9 cellular contexts compared by ENCODE assay signal in the genomic region with DNA sequence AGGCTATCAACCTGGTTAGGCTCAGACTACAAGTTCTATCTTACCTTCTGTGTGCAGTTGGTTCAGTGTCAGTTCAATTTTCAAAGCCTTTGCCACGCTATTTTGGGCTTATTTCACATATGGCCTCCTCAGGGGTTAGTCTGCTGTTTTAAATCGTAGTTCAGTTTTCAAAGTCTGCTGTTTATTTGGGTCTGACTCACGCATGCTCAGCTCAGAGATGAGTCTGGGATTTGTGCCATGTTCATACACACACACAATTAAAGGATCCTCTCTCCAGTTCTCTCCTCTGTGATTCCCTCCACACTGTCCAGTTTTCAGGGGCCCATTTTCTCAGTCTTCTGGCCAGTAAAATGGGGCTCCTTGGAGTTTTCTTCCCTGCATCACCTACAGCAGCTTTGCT. TPM values are rescaled to one million over a fixed set of nuclear protein-coding genes. Genes with fewer than 3 reads are reported as not detected.
DNase-seq lines count a peak whose midpoint lies in the region; ATAC-seq, FAIRE-seq and TF ChIP-seq lines count a peak whose summit lies in the region.
"Had no signal": no experiment of that assay in that cellular context is flagged by ENCODE, and none has a peak within 500 bp of the region (broad histone marks: within the 10 kb centered on the region; RNA-seq: fewer than 3 reads in every experiment).

No MANE protein-coding gene starts in this region.

- no peaks in the 10 kb centered on the region for H3K36me3 ChIP-seq in HEK293 (ENCODE audit: control insufficient read depth in 2 of 2, insufficient read depth in 1 of 2, low read length in 2 of 2)
- H3K36me3 ChIP-seq in astrocyte (ENCODE audit: insufficient read depth, low read length) = no peaks in the 10 kb centered on the region
- no peaks in the 10 kb centered on the region for H3K36me3 ChIP-seq in skeletal muscle satellite cell (ENCODE audit: insufficient read depth, low read length)
- H3K36me3 ChIP-seq in SJCRH30 = no peaks in the 10 kb centered on the region

- H3K9ac ChIP-seq in astrocyte (ENCODE audit: low read length) = no peak overlapping the region
- no peak overlapping the region for H3K9ac ChIP-seq in skeletal muscle satellite cell (ENCODE audit: low read depth, low read length)

- H3K4me1 ChIP-seq in HEK293 (ENCODE audit: control insufficient read depth, insufficient read depth, low read length) (peaks cover 8% of the 10 kb centered on the region; the same call in 1 of the 2 replicates), astrocyte (ENCODE audit: insufficient read depth, low read length) (peaks cover 4% of the 10 kb centered on the region), skeletal muscle satellite cell (ENCODE audit: control insufficient read depth, insufficient read depth, low read length) (peaks cover 11% of the 10 kb centered on the region), SJCRH30 (no peaks in the 10 kb centered on the region)

- no peaks in the 10 kb centered on the region for H3K79me2 ChIP-seq in astrocyte (ENCODE audit: insufficient read depth, low read length)

- intact Hi-C loops in left ventricle myocardium superior (cut with micrococcal nuclease) = no loop called here

- H3K4me2 ChIP-seq in astrocyte (ENCODE audit: low read length) (peak overlapping the region; percentile 60), skeletal muscle satellite cell (ENCODE audit: low read length) (peak overlapping the region; percentile 45)

- H3K9me3 ChIP-seq in HEK293 (ENCODE audit: control insufficient read depth, insufficient read depth, low read depth, low read length) (no peaks in the 10 kb centered on the region), astrocyte (ENCODE audit: insufficient read depth, low read depth, low read length) (no peaks in the 10 kb centered on the region), skeletal muscle satellite cell (replicated peaks; ENCODE audit: low read length) (no peaks in the 10 kb centered on the region), T-helper 17 cell (ENCODE audit: control insufficient read depth, low read length, poor library complexity, severe bottlenecking) (no peaks in the 10 kb centered on the region), SJCRH30 (replicated peaks) (no peaks in the 10 kb centered on the region)

- no peak for TF ChIP-seq CTCF in HEK293 (tag by site-specific recombination; IDR thresholded peaks at IDR 0.05)
- no peak for TF ChIP-seq CTCF in astrocyte (IDR thresholded peaks at IDR 0.05; ENCODE audit: insufficient read depth, low read depth, low read length)

- H3K4me3 ChIP-seq in HEK293 (ENCODE audit: low read depth, low read length) (no peak overlapping the region), astrocyte (ENCODE audit: insufficient read depth, low read depth, low read length) (no peak overlapping the region), skeletal muscle satellite cell (ENCODE audit: low read length) (no peak overlapping the region), SJCRH30 (no peak overlapping the region)

- H3K27me3 Mint-ChIP-seq in astrocyte (ENCODE audit: low read depth, unreplicated experiment) (no peaks in the 10 kb centered on the region), T-helper 17 cell (no peaks in the 10 kb centered on the region)

- H3K4me3 Mint-ChIP-seq in astrocyte (ENCODE audit: unreplicated experiment) (no peak overlapping the region), T-helper 17 cell (no peak overlapping the region)

- no peak for FAIRE-seq in astrocyte (lab: Jason Lieb, UNC)

- peaks cover 4% of the 10 kb centered on the region for H3K4me1 Mint-ChIP-seq in astrocyte (ENCODE audit: low read depth, unreplicated experiment)
- no peaks in the 10 kb centered on the region for H3K4me1 Mint-ChIP-seq in T-helper 17 cell

- no peaks in the 10 kb centered on the region for H4K20me1 ChIP-seq in astrocyte (ENCODE audit: insufficient read depth, low read length)

- no peaks in the 10 kb centered on the region for H3K9me3 Mint-ChIP-seq in astrocyte (ENCODE audit: unreplicated experiment)

- POLR2A ChIA-PET in HEK293 (lab: Yijun Ruan, JAX) = interaction anchor here (0.5 kb wide), 1 partner anchor 57 kb away, joined by 3 read pairs; no protein-coding TSS in a partner anchor

- H3K27me3 ChIP-seq in astrocyte (ENCODE audit: insufficient read depth, low read length) (no peaks in the 10 kb centered on the region), skeletal muscle satellite cell (ENCODE audit: control insufficient read depth, insufficient read depth, low read length) (peaks cover 7% of the 10 kb centered on the region), SJCRH30 (no peaks in the 10 kb centered on the region)

- DNase-seq in astrocyte (ENCODE audit: low read depth) (peak; percentile 66), left ventricle myocardium superior (no peak), T-helper 17 cell (no peak), SJCRH30 (no peak)
- DNase-seq: T-helper 1 cell had no signal

- CTCF ChIA-PET in HEK293 (lab: Yijun Ruan, JAX) = no interaction called here

- H3K36me3 Mint-ChIP-seq in astrocyte (ENCODE audit: low read depth, unreplicated experiment) = no peaks in the 10 kb centered on the region
- H3K36me3 Mint-ChIP-seq in T-helper 17 cell (ENCODE audit: low read depth) = no peaks in the 10 kb centered on the region

- peak overlapping the region; percentile 56 for H2AFZ ChIP-seq in astrocyte (ENCODE audit: low read depth, low read length)

- ATAC-seq in left ventricle myocardium superior (peak; percentile 75), T-helper 17 cell (no peak), GM21529 (IDR thresholded peaks at IDR 0.05; ENCODE audit: unreplicated experiment) (no peak), GM18868 (IDR thresholded peaks at IDR 0.05; ENCODE audit: unreplicated experiment) (no peak)

- peak overlapping the region; percentile 26; the same call in 1 of the 2 replicates for H3K27ac ChIP-seq in HEK293 (ENCODE audit: extremely low read depth, low read depth, low read length)
- H3K27ac ChIP-seq in astrocyte (ENCODE audit: low read depth, low read length) = no peak overlapping the region
- H3K27ac ChIP-seq in SJCRH30 = no peak overlapping the region

- H3K27ac Mint-ChIP-seq in astrocyte (ENCODE audit: unreplicated experiment) (peak overlapping the region; percentile 12), T-helper 17 cell (no peak overlapping the region)

TF ChIP-seq in HEK293, 187 proteins besides CTCF, POLR2A, EP300 and RAD21:
- no peak for TF ChIP-seq EGR2 (tag by site-specific recombination; IDR thresholded peaks at IDR 0.05; ENCODE audit: low read depth)
- TF ChIP-seq HOXD13 (CRISPR knock-in tag; IDR thresholded peaks at IDR 0.05; ENCODE audit: borderline replicate concordance) = no peak
- TF ChIP-seq ZBTB8A (tag by site-specific recombination; IDR thresholded peaks at IDR 0.05) = no peak
- no peak for TF ChIP-seq ZNF670 (tag by site-specific recombination; IDR thresholded peaks at IDR 0.05; ENCODE audit: low read depth)
- TF ChIP-seq GLIS1 (tag by site-specific recombination; IDR thresholded peaks at IDR 0.05) = no peak
- TF ChIP-seq ZNF600 (tag by site-specific recombination; IDR thresholded peaks at IDR 0.05) = no peak
- no peak for TF ChIP-seq OSR2 (tag by site-specific recombination; IDR thresholded peaks at IDR 0.05)
- TF ChIP-seq ZNF169 (tag by site-specific recombination; IDR thresholded peaks at IDR 0.05) = no peak
- no peak for TF ChIP-seq ZNF473 (tag by site-specific recombination; IDR thresholded peaks at IDR 0.05)
- TF ChIP-seq KLF7 (tag by site-specific recombination; IDR thresholded peaks at IDR 0.05; ENCODE audit: borderline replicate concordance) = no peak
- TF ChIP-seq, protein P1, sequence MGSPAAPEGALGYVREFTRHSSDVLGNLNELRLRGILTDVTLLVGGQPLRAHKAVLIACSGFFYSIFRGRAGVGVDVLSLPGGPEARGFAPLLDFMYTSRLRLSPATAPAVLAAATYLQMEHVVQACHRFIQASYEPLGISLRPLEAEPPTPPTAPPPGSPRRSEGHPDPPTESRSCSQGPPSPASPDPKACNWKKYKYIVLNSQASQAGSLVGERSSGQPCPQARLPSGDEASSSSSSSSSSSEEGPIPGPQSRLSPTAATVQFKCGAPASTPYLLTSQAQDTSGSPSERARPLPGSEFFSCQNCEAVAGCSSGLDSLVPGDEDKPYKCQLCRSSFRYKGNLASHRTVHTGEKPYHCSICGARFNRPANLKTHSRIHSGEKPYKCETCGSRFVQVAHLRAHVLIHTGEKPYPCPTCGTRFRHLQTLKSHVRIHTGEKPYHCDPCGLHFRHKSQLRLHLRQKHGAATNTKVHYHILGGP (tag by site-specific recombination; IDR thresholded peaks at IDR 0.05) = no peak
- no peak for TF ChIP-seq ZNF175 (tag by site-specific recombination; IDR thresholded peaks at IDR 0.05)
- no peak for TF ChIP-seq ZNF174 (tag by site-specific recombination; IDR thresholded peaks at IDR 0.05)
- TF ChIP-seq KLF10 (tag by site-specific recombination; IDR thresholded peaks at IDR 0.05) = no peak
- TF ChIP-seq, protein P2, sequence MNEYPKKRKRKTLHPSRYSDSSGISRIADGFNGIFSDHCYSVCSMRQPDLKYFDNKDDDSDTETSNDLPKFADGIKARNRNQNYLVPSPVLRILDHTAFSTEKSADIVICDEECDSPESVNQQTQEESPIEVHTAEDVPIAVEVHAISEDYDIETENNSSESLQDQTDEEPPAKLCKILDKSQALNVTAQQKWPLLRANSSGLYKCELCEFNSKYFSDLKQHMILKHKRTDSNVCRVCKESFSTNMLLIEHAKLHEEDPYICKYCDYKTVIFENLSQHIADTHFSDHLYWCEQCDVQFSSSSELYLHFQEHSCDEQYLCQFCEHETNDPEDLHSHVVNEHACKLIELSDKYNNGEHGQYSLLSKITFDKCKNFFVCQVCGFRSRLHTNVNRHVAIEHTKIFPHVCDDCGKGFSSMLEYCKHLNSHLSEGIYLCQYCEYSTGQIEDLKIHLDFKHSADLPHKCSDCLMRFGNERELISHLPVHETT (tag by site-specific recombination; IDR thresholded peaks at IDR 0.05) = no peak
- TF ChIP-seq REPIN1 (tag by site-specific recombination; IDR thresholded peaks at IDR 0.05; ENCODE audit: low read depth) = no peak
- no peak for TF ChIP-seq ZNF791 (tag by site-specific recombination; IDR thresholded peaks at IDR 0.05)

RNA-seq across cellular contexts. Expression of a gene that starts 32.2 kb away (rescaled TPM):
- total RNA-seq in astrocyte = 35.7 and 40.9 TPM in 2 replicates
- total RNA-seq in left ventricle myocardium superior = 35.3 TPM
- 24.9 and 43.1 TPM in 2 replicates for total RNA-seq in skeletal muscle satellite cell (2012; rRNA removed)
- total RNA-seq in T-helper 17 cell = 10 to 100 TPM; 50.8 to 55.8 TPM
- total RNA-seq in SJCRH30 (2014; rRNA removed; shearing (Covaris generic)) = 22.6 and 27.5 TPM in 2 replicates
